ENCODE assay signal across 11 cellular contexts in the genomic region with DNA sequence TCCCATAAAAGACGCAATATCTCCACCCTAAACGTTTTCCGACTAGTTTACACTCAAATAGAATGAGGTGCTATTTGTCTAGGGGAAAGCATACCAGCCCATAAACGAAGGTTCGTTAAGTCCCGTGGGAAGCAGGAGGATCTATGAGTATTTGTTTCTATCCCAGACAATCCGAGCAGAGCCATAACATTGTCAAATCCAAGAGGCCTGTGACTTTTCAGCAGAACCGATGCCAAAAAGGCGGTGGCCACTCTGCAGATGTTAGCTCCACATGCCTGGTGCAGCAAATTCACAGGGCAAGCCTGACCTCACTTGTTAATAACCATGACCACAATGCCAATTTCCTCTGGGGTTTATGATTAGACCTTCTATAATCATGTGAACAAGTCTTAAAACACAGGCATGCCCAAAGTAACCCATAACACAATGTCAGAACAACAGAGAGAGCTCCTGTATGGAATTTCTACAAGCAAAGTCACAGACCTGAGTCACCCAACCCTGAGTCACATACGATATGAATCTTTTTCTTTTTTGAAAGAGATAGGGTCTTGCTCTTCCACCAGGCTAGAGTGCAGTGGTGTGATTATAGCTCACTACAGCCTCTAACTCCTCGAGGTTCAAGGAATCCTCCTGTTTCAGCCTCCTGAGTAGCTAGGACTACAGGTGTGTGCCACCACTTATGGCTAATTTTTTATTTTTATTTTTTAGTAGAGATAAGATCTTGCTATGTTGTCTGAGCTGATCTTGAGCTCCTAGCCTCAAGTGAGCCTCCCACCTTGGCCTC.
DNase-seq lines count a peak whose midpoint lies in the region; ATAC-seq and TF ChIP-seq lines count a peak whose summit lies in the region.
"Had no signal": no experiment of that assay in that cellular context is flagged by ENCODE, and none has a peak within 500 bp of the region (broad histone marks: within the 10 kb centered on the region; RNA-seq: fewer than 3 reads in every experiment).

No MANE protein-coding gene starts in this region.

- no peak overlapping the region for H3K14ac ChIP-seq in neuronal stem cell (ENCODE audit: low read length)

- H3K27me3 ChIP-seq in SK-N-SH (ENCODE audit: insufficient read depth) (no peaks in the 10 kb centered on the region), neuronal stem cell (ENCODE audit: control insufficient read depth in 3 of 3, insufficient read depth in 3 of 3, low read depth in 1 of 3, low read length in 3 of 3) (no peaks in the 10 kb centered on the region)

- H3K4me3 ChIP-seq in SK-N-SH (ENCODE audit: low read depth in 2 of 2, low read length in 1 of 2) (no peak overlapping the region), neuronal stem cell (ENCODE audit: low read length in 2 of 2) (no peak overlapping the region)

- H3K79me2 ChIP-seq in SK-N-SH (ENCODE audit: insufficient read depth) = peaks cover 26% of the 10 kb centered on the region

- no peak overlapping the region for H2BK120ac ChIP-seq in neuronal stem cell (ENCODE audit: low read depth, low read length)

- no peaks in the 10 kb centered on the region for H3K36me3 ChIP-seq in SK-N-SH (replicated peaks in 1 of 2; ENCODE audit: control insufficient read depth in 1 of 2, insufficient read depth in 2 of 2, low read length in 1 of 2)
- no peaks in the 10 kb centered on the region for H3K36me3 ChIP-seq in neuronal stem cell (replicated peaks in 1 of 2; ENCODE audit: control insufficient read depth in 2 of 2, insufficient read depth in 2 of 2, low read length in 2 of 2)

- H4K91ac ChIP-seq in neuronal stem cell (ENCODE audit: low read depth, low read length, poor library complexity) = no peak overlapping the region

- DNase-seq in Ammon's horn (ENCODE audit: low spot score) (peak; percentile 77), SK-N-SH (no peak), fibroblast of peridontal ligament (ENCODE audit: extremely low read depth) (peak; percentile 83), nucleus accumbens (lab: John Stamatoyannopoulos, UW) (peak in 43 of 56 donors; percentile 3 to 75 (median 44)), HT-29 (ENCODE audit: low spot score) (no peak), NCI-H2196 treated with DMSO at 0.1 percent for 48 hours (lab: John Stamatoyannopoulos, UW; ENCODE audit: unreplicated experiment) (no peak), neuronal stem cell (ENCODE audit: low spot score) (no peak)
- DNase-seq: activated CD4-positive, alpha-beta T cell treated with anti-CD3 and anti-CD28 coated beads, Interleukin-2, amount 10 ng/mL, durations not matched to agents 7 days and 5 days; glutamatergic neuron; NCI-H1105 had no signal

- 55% methylated on average over 11 of the region's 11 CpGs for WGBS in SK-N-SH (ENCODE audit: low lambda C conversion rate)
- WGBS in neuronal stem cell (ENCODE audit: extremely low coverage in 2 of 2, insufficient read length in 2 of 2, insufficient replicate concordance in 1 of 2), 2 donors = no CpG with 5 or more reads among the region's 11 CpGs

- H3K79me1 ChIP-seq in neuronal stem cell (ENCODE audit: low read depth, low read length) = no peaks in the 10 kb centered on the region

- H2BK15ac ChIP-seq in neuronal stem cell (ENCODE audit: low read length) = no peak overlapping the region

- H4K20me1 ChIP-seq in SK-N-SH (ENCODE audit: insufficient read depth) = no peaks in the 10 kb centered on the region

- CTCF ChIA-PET in SK-N-SH (lab: Yijun Ruan, JAX) = interaction anchor here (1.7 kb wide), 1 partner anchor 60 kb away, joined by 6 read pairs; no protein-coding TSS in a partner anchor

- TF ChIP-seq EP300 in SK-N-SH (IDR thresholded peaks at IDR 0.05; ENCODE audit: borderline replicate concordance in 1 of 2, low read depth in 1 of 2, low read length in 1 of 2) = peak in 1 of 2 experiments; percentile 63; a peak in 1 of 4 replicates

- no peak for ATAC-seq in HG03432 (IDR thresholded peaks at IDR 0.05; ENCODE audit: unreplicated experiment)

- H2AFZ ChIP-seq in SK-N-SH (ENCODE audit: low read depth) (no peak overlapping the region), neuronal stem cell (ENCODE audit: low read length) (no peak overlapping the region)

- H4K8ac ChIP-seq in neuronal stem cell (ENCODE audit: low read depth, low read length) = no peak overlapping the region

- TF ChIP-seq CTCF in SK-N-SH (IDR thresholded peaks at IDR 0.05) = no peak

- H2BK12ac ChIP-seq in neuronal stem cell (ENCODE audit: low read length) = no peak overlapping the region

- H2AK5ac ChIP-seq in neuronal stem cell (ENCODE audit: low read depth, low read length) = no peak overlapping the region

- POLR2A ChIA-PET in SK-N-SH (lab: Yijun Ruan, JAX) = no interaction called here

- no peak for TF ChIP-seq RAD21 in SK-N-SH (IDR thresholded peaks at IDR 0.05; ENCODE audit: low read length)

- no peak overlapping the region for H2BK5ac ChIP-seq in neuronal stem cell (ENCODE audit: low read length)

- H3K4me2 ChIP-seq in SK-N-SH (peak overlapping the region; percentile 64), neuronal stem cell (ENCODE audit: insufficient read depth, low read length, poor library complexity, severe bottlenecking) (no peak overlapping the region)

- no peak overlapping the region for H3K23ac ChIP-seq in neuronal stem cell (ENCODE audit: low read depth, low read length, poor library complexity)

- peak overlapping the region; percentile 80 to 96; a peak in 3 of 4 replicates for H3K27ac ChIP-seq in SK-N-SH (ENCODE audit: low read depth in 2 of 2, low read length in 1 of 2)
- H3K27ac ChIP-seq in neuronal stem cell (replicated peaks; ENCODE audit: low read length) = no peak overlapping the region

- no peak overlapping the region for H3K18ac ChIP-seq in neuronal stem cell (ENCODE audit: low read length)

- no peaks in the 10 kb centered on the region for H3K9me3 ChIP-seq in SK-N-SH
- H3K9me3 ChIP-seq in neuronal stem cell (replicated peaks in 1 of 2; ENCODE audit: control insufficient read depth in 2 of 2, insufficient read depth in 1 of 2, low read depth in 1 of 2, low read length in 2 of 2) = no peaks in the 10 kb centered on the region

- peaks cover 53% of the 10 kb centered on the region for H3F3A ChIP-seq in SK-N-SH (replicated peaks; ENCODE audit: insufficient read depth)

- no peak overlapping the region for H3K4ac ChIP-seq in neuronal stem cell (ENCODE audit: low read length)

- H3K4me1 ChIP-seq in SK-N-SH (ENCODE audit: control insufficient read depth in 1 of 2, insufficient read depth in 2 of 2, low read depth in 1 of 2, low read length in 1 of 2) (peaks cover 21 to 47% of the 10 kb centered on the region in 2 experiments), neuronal stem cell (ENCODE audit: control insufficient read depth in 2 of 2, insufficient read depth in 1 of 2, low read depth in 1 of 2, low read length in 2 of 2) (peaks cover 0 to 4% of the 10 kb centered on the region in 2 donors)

- H3K9ac ChIP-seq in SK-N-SH = peak overlapping the region; percentile 53
- H3K9ac ChIP-seq in neuronal stem cell (ENCODE audit: low read depth, low read length, poor library complexity) = no peak overlapping the region

- no peaks in the 10 kb centered on the region for H3K9me2 ChIP-seq in SK-N-SH

TF ChIP-seq in SK-N-SH, 30 proteins besides CTCF, POLR2A, EP300 and RAD21 (continues in another document):
- TF ChIP-seq JUND (IDR thresholded peaks at IDR 0.05) (peak; percentile 89), GABPA (IDR thresholded peaks at IDR 0.05; ENCODE audit: low read depth) (no peak), USF1 (IDR thresholded peaks at IDR 0.05; ENCODE audit: borderline replicate concordance, low read depth) (no peak), IRF3 (IDR thresholded peaks at IDR 0.05; ENCODE audit: low read depth, low read length) (no peak), CHD2 (IDR thresholded peaks at IDR 0.05; ENCODE audit: low read length, partially characterized antibody) (no peak), EZH2phosphoT487 (IDR thresholded peaks at IDR 0.05; ENCODE audit: borderline replicate concordance, low read depth) (no peak), GATA2 (CRISPR knock-in tag; IDR thresholded peaks at IDR 0.05) (no peak), YY1 (IDR thresholded peaks at IDR 0.05; ENCODE audit: low read depth) (no peak), PBX3 (IDR thresholded peaks at IDR 0.05) (0 out of 2 replicates have a peak, but pooled peaks have one; percentile 49), RCOR1 (IDR thresholded peaks at IDR 0.05; ENCODE audit: low read length) (no peak), NRF1 (IDR thresholded peaks at IDR 0.05; ENCODE audit: low read depth, low read length) (no peak), RFX5 (IDR thresholded peaks at IDR 0.05; ENCODE audit: low read length) (no peak), NFIC (IDR thresholded peaks at IDR 0.05; ENCODE audit: borderline replicate concordance) (peak; percentile 54; the same call in 1 of the 2 replicates)
- TF ChIP-seq, protein P1, sequence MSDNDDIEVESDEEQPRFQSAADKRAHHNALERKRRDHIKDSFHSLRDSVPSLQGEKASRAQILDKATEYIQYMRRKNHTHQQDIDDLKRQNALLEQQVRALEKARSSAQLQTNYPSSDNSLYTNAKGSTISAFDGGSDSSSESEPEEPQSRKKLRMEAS (IDR thresholded peaks at IDR 0.05; ENCODE audit: low read depth) = peak; percentile 46; the same call in 1 of the 2 replicates

Comparison
In these comparisons a context has a peak if more than half of its experiments do, and no peak if none do; other contexts are left out.
1. DNase-seq: peak in Ammon's horn (single experiment), fibroblast of peridontal ligament (single experiment) and nucleus accumbens (43 of 56); none in SK-N-SH (single experiment), HT-29 (single experiment), NCI-H2196 treated with DMSO at 0.1 percent for 48 hours (single experiment) and neuronal stem cell (single experiment).